ENCODE assay signal across 18 cellular contexts in genomic region chr5:18534119-18534518, GRCh38.
DNase-seq lines count a peak whose midpoint lies in the region; ATAC-seq and TF ChIP-seq lines count a peak whose summit lies in the region.
"Had no signal": no experiment of that assay in that cellular context is flagged by ENCODE, and none has a peak within 500 bp of the region (broad histone marks: within the 10 kb centered on the region; RNA-seq: fewer than 3 reads in every experiment).

No MANE protein-coding gene starts in this region.

- H3F3A ChIP-seq in GM23338 (replicated peaks; ENCODE audit: low read depth): no peaks in the 10 kb centered on the region

- H3K36me3 Mint-ChIP-seq in GM23338 (ENCODE audit: low read depth) (peaks cover 18% of the 10 kb centered on the region), WTC11 (peaks cover 16% of the 10 kb centered on the region)
- H3K36me3 Mint-ChIP-seq: CD14-positive monocyte; CD4-positive, alpha-beta memory T cell had no signal

- CTCF ChIA-PET in WTC11 (lab: Charles Lee): no interaction called here

- H2AFZ ChIP-seq in GM23338: no peak overlapping the region

- no peaks in the 10 kb centered on the region for H3K36me3 ChIP-seq in GM23338 (ENCODE audit: insufficient read depth)
- H3K36me3 ChIP-seq: BLaER1, HAP-1 had no signal

- H3K27ac Mint-ChIP-seq in GM23338: no peak overlapping the region
- peak overlapping the region; percentile 16; the same call in 1 of the 2 replicates for H3K27ac Mint-ChIP-seq in WTC11
- H3K27ac Mint-ChIP-seq: CD14-positive monocyte; CD4-positive, alpha-beta memory T cell had no signal

- H3K9me3 Mint-ChIP-seq in GM23338: peaks cover 16% of the 10 kb centered on the region; the same call in 2 of the 3 replicates
- H3K9me3 Mint-ChIP-seq in WTC11: peaks cover 13% of the 10 kb centered on the region

- H3K27me3 Mint-ChIP-seq in GM23338 (ENCODE audit: insufficient read depth, low read depth, poor library complexity) (no peaks in the 10 kb centered on the region), WTC11 (ENCODE audit: low read depth) (no peaks in the 10 kb centered on the region; the same call in 1 of the 2 replicates)
- H3K27me3 Mint-ChIP-seq: CD4-positive, alpha-beta memory T cell had no signal

- no peak for TF ChIP-seq CTCF in GM23338 (conservative IDR thresholded peaks at IDR 0.05; ENCODE audit: low read depth in 2 of 2)
- TF ChIP-seq CTCF in WTC11 (IDR thresholded peaks at IDR 0.05): no peak

- H3K4me3 Mint-ChIP-seq in GM23338 (no peak overlapping the region), WTC11 (no peak overlapping the region)
- H3K4me3 Mint-ChIP-seq: CD14-positive monocyte; CD4-positive, alpha-beta memory T cell had no signal

- H3K4me2 ChIP-seq in GM23338: no peak overlapping the region
- H3K4me2 ChIP-seq: BLaER1 had no signal

- peak; percentile 87 for ATAC-seq in GM23338
- ATAC-seq in WTC11: peak; percentile 94
- ATAC-seq in SK-N-SH treated with all-trans-retinoic acid at 6 μM for 48 hours: no peak

- no peak overlapping the region for H3K27ac ChIP-seq in GM23338 (ENCODE audit: low read depth)
- H3K27ac ChIP-seq: BLaER1, HL-60 had no signal

- peak; percentile 77 for DNase-seq in GM23338 (ENCODE audit: low spot score)
- no peak for DNase-seq in WTC11 (ENCODE audit: low spot score)
- DNase-seq in iPS DF 19.7 (ENCODE audit: low read depth, low spot score): peak; percentile 85
- peak; percentile 15 for DNase-seq in iPS-NIHi11 (ENCODE audit: low spot score)
- DNase-seq in GM03348 (ENCODE audit: low spot score): no peak
- no peak for DNase-seq in HK-2 (ENCODE audit: unreplicated experiment)
- DNase-seq in SKM-1 (lab: John Stamatoyannopoulos, UW; ENCODE audit: unreplicated experiment): no peak
- DNase-seq: 8988T; CD4-positive, alpha-beta memory T cell; DMS153; DMS79; GOT3; KG1 had no signal

- no peak overlapping the region for H3K4me3 ChIP-seq in GM23338
- H3K4me3 ChIP-seq: BLaER1, HAP-1 had no signal

- H3K4me1 Mint-ChIP-seq in GM23338 (peaks cover 18% of the 10 kb centered on the region; the same call in 2 of the 3 replicates), WTC11 (peaks cover 70% of the 10 kb centered on the region)
- H3K4me1 Mint-ChIP-seq: CD14-positive monocyte; CD4-positive, alpha-beta memory T cell had no signal

- H3K9me2 ChIP-seq in GM23338 (ENCODE audit: insufficient read depth): peaks cover 5% of the 10 kb centered on the region; the same call in 1 of the 2 replicates

- no peaks in the 10 kb centered on the region for H4K20me1 ChIP-seq in GM23338 (replicated peaks; ENCODE audit: insufficient read depth)
- H4K20me1 ChIP-seq: BLaER1 had no signal

- peaks cover 11% of the 10 kb centered on the region for H3K4me1 ChIP-seq in GM23338 (ENCODE audit: insufficient read depth)
- H3K4me1 ChIP-seq: BLaER1 had no signal

- H3K79me2 ChIP-seq in GM23338 (replicated peaks; ENCODE audit: insufficient read depth): no peaks in the 10 kb centered on the region

- POLR2A ChIA-PET in WTC11 (lab: Charles Lee): interaction anchor here (0.7 kb wide), 1 partner anchor 434 kb away, joined by 3 read pairs; no protein-coding TSS in a partner anchor

- H3K27me3 ChIP-seq in GM23338 (ENCODE audit: insufficient read depth): no peaks in the 10 kb centered on the region
- H3K27me3 ChIP-seq: BLaER1 had no signal

TF ChIP-seq in GM23338, 12 proteins besides CTCF, POLR2A, EP300 and RAD21 (continues in another document):
- TF ChIP-seq STAT1 (IDR thresholded peaks at IDR 0.05; ENCODE audit: unreplicated experiment) (no peak), EZH2 (IDR thresholded peaks at IDR 0.05; ENCODE audit: low read depth, unreplicated experiment) (no peak), JUNB (IDR thresholded peaks at IDR 0.05; ENCODE audit: unreplicated experiment) (no peak), ZNF114 (CRISPR knock-in tag; IDR thresholded peaks at IDR 0.05) (no peak), NANOG (IDR thresholded peaks at IDR 0.05; ENCODE audit: borderline replicate concordance) (peak; percentile 69; the same call in 1 of the 2 replicates), EZH2phosphoT487 (IDR thresholded peaks at IDR 0.05; ENCODE audit: unreplicated experiment) (no peak)

TF ChIP-seq in WTC11, 78 proteins besides CTCF, POLR2A, EP300 and RAD21:
- no peak for TF ChIP-seq TP53 (CRISPR knock-in tag; IDR thresholded peaks at IDR 0.05)
TF ChIP-seq in WTC11: peak in this region for 0.

TF ChIP-seq in SK-N-SH treated with all-trans-retinoic acid at 6 μM for 48 hours, 23 proteins besides CTCF, POLR2A, EP300 and RAD21:
- no peak for TF ChIP-seq ZNF70 (CRISPR knock-in tag; IDR thresholded peaks at IDR 0.05)
- no peak for TF ChIP-seq ZFP3 (CRISPR knock-in tag; IDR thresholded peaks at IDR 0.05)
- TF ChIP-seq ZFP30 (CRISPR knock-in tag; IDR thresholded peaks at IDR 0.05): no peak
- TF ChIP-seq ZC3H10 (CRISPR knock-in tag; IDR thresholded peaks at IDR 0.05): no peak
- no peak for TF ChIP-seq ISL1 (CRISPR knock-in tag; IDR thresholded peaks at IDR 0.05)
- no peak for TF ChIP-seq PPARA (CRISPR knock-in tag; IDR thresholded peaks at IDR 0.05; ENCODE audit: borderline replicate concordance)
- TF ChIP-seq CSRNP3 (CRISPR knock-in tag; IDR thresholded peaks at IDR 0.05): no peak
- TF ChIP-seq PATZ1 (CRISPR knock-in tag; IDR thresholded peaks at IDR 0.05; ENCODE audit: borderline replicate concordance): no peak
- no peak for TF ChIP-seq SNAI2 (CRISPR knock-in tag; IDR thresholded peaks at IDR 0.05)
- TF ChIP-seq OSR1 (CRISPR knock-in tag; IDR thresholded peaks at IDR 0.05): no peak
- TF ChIP-seq ZNF8 (CRISPR knock-in tag; IDR thresholded peaks at IDR 0.05): no peak

Comparison
In these comparisons a context has a peak if more than half of its experiments do, and no peak if none do; other contexts are left out.
1. DNase-seq: peak in GM23338 (single experiment), iPS DF 19.7 (single experiment) and iPS-NIHi11 (single experiment); none in WTC11 (single experiment), GM03348 (single experiment), HK-2 (single experiment) and SKM-1 (single experiment).